ENCODE assay signal across 2 cellular contexts in the genomic region with DNA sequence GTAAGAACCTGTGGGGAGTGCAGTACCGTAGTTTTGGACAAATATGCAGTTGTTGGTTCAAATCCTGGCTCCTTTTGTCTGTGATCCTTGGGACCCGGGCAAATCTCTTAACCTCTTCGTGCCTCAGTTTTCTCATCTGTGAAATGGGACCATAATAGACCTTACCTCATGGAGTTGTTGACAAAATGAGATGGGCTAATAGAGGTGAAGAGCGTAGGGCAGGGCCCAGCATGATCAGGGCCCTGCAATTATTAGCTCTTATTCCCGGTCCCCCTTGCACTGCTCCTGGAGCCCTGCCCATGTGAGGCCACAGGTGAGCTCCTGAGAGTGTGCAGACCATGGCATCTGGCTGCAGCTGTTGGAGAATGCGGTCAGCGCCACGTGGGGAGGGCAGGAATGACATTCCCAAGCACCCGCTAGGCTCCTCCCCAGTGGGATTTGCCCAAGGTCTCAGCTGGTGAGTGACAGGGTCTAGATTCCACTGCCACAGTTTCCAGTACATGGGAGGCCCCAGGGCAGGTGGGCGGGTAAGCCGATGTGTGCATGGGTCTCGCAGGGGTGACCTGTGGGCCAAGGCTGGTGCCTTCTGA.
TF ChIP-seq lines count a peak whose summit lies in the region.

No MANE protein-coding gene starts in this region.

TF ChIP-seq in IMR-90, 13 proteins besides CTCF, POLR2A, EP300 and RAD21:
- TF ChIP-seq BHLHE40 (IDR thresholded peaks at IDR 0.05; ENCODE audit: low read depth, low read length) (no peak), SMC3 (IDR thresholded peaks at IDR 0.05; ENCODE audit: low read depth, low read length) (no peak), CHD1 (IDR thresholded peaks at IDR 0.05; ENCODE audit: low read depth, low read length) (no peak), RCOR1 (IDR thresholded peaks at IDR 0.05; ENCODE audit: insufficient replicate concordance, low read length) (no peak), MAZ (IDR thresholded peaks at IDR 0.05; ENCODE audit: borderline replicate concordance, low read depth, low read length) (no peak), MXI1 (IDR thresholded peaks at IDR 0.05; ENCODE audit: borderline replicate concordance, low read depth, low read length) (no peak), CEBPB (IDR thresholded peaks at IDR 0.05; ENCODE audit: low read depth, low read length) (no peak), RFX5 (IDR thresholded peaks at IDR 0.05; ENCODE audit: low read depth, low read length) (no peak), MAFK (IDR thresholded peaks at IDR 0.05; ENCODE audit: low read depth, low read length) (no peak), FOS (IDR thresholded peaks at IDR 0.05; ENCODE audit: low read depth, low read length) (no peak), NFE2L2 (IDR thresholded peaks at IDR 0.05; ENCODE audit: low read depth, low read length) (no peak)
- TF ChIP-seq, protein P1, sequence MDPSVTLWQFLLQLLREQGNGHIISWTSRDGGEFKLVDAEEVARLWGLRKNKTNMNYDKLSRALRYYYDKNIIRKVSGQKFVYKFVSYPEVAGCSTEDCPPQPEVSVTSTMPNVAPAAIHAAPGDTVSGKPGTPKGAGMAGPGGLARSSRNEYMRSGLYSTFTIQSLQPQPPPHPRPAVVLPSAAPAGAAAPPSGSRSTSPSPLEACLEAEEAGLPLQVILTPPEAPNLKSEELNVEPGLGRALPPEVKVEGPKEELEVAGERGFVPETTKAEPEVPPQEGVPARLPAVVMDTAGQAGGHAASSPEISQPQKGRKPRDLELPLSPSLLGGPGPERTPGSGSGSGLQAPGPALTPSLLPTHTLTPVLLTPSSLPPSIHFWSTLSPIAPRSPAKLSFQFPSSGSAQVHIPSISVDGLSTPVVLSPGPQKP (IDR thresholded peaks at IDR 0.05; ENCODE audit: borderline replicate concordance, low read depth, low read length), result no peak
- TF ChIP-seq, protein P2, sequence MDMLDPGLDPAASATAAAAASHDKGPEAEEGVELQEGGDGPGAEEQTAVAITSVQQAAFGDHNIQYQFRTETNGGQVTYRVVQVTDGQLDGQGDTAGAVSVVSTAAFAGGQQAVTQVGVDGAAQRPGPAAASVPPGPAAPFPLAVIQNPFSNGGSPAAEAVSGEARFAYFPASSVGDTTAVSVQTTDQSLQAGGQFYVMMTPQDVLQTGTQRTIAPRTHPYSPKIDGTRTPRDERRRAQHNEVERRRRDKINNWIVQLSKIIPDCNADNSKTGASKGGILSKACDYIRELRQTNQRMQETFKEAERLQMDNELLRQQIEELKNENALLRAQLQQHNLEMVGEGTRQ (IDR thresholded peaks at IDR 0.05; ENCODE audit: low read depth, low read length), result no peak

TF ChIP-seq in K562, 482 proteins besides CTCF, POLR2A, EP300 and RAD21:
- no peak for TF ChIP-seq HDAC1 (IDR thresholded peaks at IDR 0.05)
- peak; percentile 21 to 60; a peak in 3 of 4 replicates for TF ChIP-seq KDM1A (IDR thresholded peaks at IDR 0.05)
- TF ChIP-seq HDAC2 (IDR thresholded peaks at IDR 0.05), result peak; percentile 20; the same call in 1 of the 2 replicates
- peak; percentile 79 for TF ChIP-seq RBM25 (IDR thresholded peaks at IDR 0.05; ENCODE audit: low read depth, low read length, severe bottlenecking)
- TF ChIP-seq RCOR1 (IDR thresholded peaks at IDR 0.05; ENCODE audit: borderline replicate concordance in 1 of 2, low read depth in 2 of 2, low read length in 2 of 2), result peak in 1 of 2 experiments; percentile 60; a peak in 2 of 4 replicates
- TF ChIP-seq SLC30A9 (CRISPR knock-in tag; IDR thresholded peaks at IDR 0.05), result no peak
- TF ChIP-seq HNRNPL (IDR thresholded peaks at IDR 0.05; ENCODE audit: low read depth, low read length), result no peak
- TF ChIP-seq, protein P3, sequence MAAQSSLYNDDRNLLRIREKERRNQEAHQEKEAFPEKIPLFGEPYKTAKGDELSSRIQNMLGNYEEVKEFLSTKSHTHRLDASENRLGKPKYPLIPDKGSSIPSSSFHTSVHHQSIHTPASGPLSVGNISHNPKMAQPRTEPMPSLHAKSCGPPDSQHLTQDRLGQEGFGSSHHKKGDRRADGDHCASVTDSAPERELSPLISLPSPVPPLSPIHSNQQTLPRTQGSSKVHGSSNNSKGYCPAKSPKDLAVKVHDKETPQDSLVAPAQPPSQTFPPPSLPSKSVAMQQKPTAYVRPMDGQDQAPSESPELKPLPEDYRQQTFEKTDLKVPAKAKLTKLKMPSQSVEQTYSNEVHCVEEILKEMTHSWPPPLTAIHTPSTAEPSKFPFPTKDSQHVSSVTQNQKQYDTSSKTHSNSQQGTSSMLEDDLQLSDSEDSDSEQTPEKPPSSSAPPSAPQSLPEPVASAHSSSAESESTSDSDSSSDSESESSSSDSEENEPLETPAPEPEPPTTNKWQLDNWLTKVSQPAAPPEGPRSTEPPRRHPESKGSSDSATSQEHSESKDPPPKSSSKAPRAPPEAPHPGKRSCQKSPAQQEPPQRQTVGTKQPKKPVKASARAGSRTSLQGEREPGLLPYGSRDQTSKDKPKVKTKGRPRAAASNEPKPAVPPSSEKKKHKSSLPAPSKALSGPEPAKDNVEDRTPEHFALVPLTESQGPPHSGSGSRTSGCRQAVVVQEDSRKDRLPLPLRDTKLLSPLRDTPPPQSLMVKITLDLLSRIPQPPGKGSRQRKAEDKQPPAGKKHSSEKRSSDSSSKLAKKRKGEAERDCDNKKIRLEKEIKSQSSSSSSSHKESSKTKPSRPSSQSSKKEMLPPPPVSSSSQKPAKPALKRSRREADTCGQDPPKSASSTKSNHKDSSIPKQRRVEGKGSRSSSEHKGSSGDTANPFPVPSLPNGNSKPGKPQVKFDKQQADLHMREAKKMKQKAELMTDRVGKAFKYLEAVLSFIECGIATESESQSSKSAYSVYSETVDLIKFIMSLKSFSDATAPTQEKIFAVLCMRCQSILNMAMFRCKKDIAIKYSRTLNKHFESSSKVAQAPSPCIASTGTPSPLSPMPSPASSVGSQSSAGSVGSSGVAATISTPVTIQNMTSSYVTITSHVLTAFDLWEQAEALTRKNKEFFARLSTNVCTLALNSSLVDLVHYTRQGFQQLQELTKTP (IDR thresholded peaks at IDR 0.05; ENCODE audit: low read depth in 1 of 2, partially characterized antibody in 2 of 2), result no peak
- peak; percentile 60; the same call in 1 of the 2 replicates for TF ChIP-seq ADNP (tag; IDR thresholded peaks at IDR 0.05)
- peak; percentile 77 for TF ChIP-seq CHD4 (IDR thresholded peaks at IDR 0.05; ENCODE audit: insufficient read depth, insufficient replicate concordance, low read depth, low read length, poor library complexity, severe bottlenecking)
- TF ChIP-seq BRD4 (IDR thresholded peaks at IDR 0.05), result no peak
- peak; percentile 74 for TF ChIP-seq BCOR (IDR thresholded peaks at IDR 0.05)
